In the genomic region with DNA sequence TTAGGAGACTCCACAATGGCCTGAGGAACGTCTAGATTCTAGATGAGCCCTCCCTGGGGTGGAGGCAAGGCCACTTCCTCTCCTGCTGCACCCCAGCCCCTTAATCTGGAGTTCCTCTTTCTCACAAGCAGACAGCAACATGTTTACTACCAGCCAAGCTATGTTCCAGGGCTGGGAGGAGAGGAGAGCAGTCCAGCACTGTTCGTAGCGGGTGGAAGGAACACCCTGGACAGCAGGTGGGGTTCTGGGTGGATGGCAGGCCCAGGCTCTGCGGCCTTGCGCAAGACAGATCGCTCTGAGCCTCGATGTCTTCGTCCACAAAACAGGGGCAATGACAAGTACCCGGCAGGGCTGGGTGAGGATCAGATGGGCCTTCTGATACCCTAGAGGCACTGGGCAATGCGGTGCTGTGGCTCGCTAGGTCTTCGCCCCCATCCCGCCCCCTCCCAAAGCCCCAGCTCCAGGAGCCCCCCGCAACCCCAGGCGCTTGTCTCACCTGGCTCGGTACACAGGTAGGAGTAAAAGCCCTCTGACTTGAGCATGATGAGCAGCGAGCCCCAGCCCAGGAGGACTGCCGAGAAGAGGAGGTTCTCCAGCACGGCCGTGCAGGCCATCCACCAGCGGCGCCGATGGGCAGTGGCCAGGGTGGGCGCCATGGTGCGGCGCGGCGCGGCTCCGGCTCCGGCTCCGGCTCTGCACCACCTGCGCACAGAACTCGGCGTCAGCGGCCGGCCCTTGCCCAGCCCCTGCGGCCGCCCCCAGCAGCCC, we compare ENCODE assay signal across 8 cellular contexts. TPM values are rescaled to one million over a fixed set of nuclear protein-coding genes. Genes with fewer than 3 reads are reported as not detected.
A peak's percentile ranks its signal among the peaks of the same experiment; 100 is the strongest.
DNase-seq lines count a peak whose midpoint lies in the region; ATAC-seq and TF ChIP-seq lines count a peak whose summit lies in the region.

No MANE protein-coding gene starts in this region.

- peaks cover 22% of the 10 kb centered on the region for H3K4me1 ChIP-seq in NT2/D1 (ENCODE audit: insufficient read depth, insufficient read length)
- peaks cover 4% of the 10 kb centered on the region for H3K4me1 ChIP-seq in colonic mucosa

- intact Hi-C loops in colonic mucosa (cut with DNase I), result no loop called here

- DNase-seq in NT2/D1 (ENCODE audit: low read depth, low spot score) (no peak), colonic mucosa (no peak), midbrain (lab: John Stamatoyannopoulos, UW) (peak; percentile 42), D341Med (ENCODE audit: low spot score) (no peak)
- no peak for DNase-seq in stimulated activated naive CD4-positive, alpha-beta T cell treated with Interleukin-2 at 50 U/mL for 16 hours (lab: John Stamatoyannopoulos, UW)
- DNase-seq in activated CD8-positive, alpha-beta memory T cell treated with anti-CD3 and anti-CD28 coated beads, Interleukin-2, amount 50 U/mL, for 4 hours, result no peak

- H3K27ac ChIP-seq in colonic mucosa, result peak overlapping the region; percentile 94

- H3K36me3 ChIP-seq in NT2/D1 (ENCODE audit: insufficient read depth, insufficient read length, low read length) (peaks cover 3% of the 10 kb centered on the region), colonic mucosa (no peaks in the 10 kb centered on the region)

- ATAC-seq in GM21381 (IDR thresholded peaks at IDR 0.05; ENCODE audit: unreplicated experiment), result no peak

- H3K27me3 ChIP-seq in NT2/D1 (ENCODE audit: insufficient read depth, insufficient read length) (peaks cover 5% of the 10 kb centered on the region), colonic mucosa (no peaks in the 10 kb centered on the region)

- no peaks in the 10 kb centered on the region for H3K9me3 ChIP-seq in NT2/D1 (ENCODE audit: insufficient read depth, low read length)
- no peaks in the 10 kb centered on the region for H3K9me3 ChIP-seq in colonic mucosa

- in situ Hi-C loops in GM18951 (cut with MboI; ENCODE audit: low sequenced_read_pairs, unreplicated experiment), result loop anchor here (5.0 kb wide), 1 partner anchor 35 kb away; no protein-coding TSS in a partner anchor

- TF ChIP-seq CTCF in colonic mucosa (IDR thresholded peaks at IDR 0.05), result no peak

- peak; percentile 34 for TF ChIP-seq POLR2A in GM18951 (IDR thresholded peaks at IDR 0.05; ENCODE audit: extremely low read depth, insufficient read depth, insufficient read length)

- H3K4me3 ChIP-seq in NT2/D1 (ENCODE audit: insufficient read length, low read depth) (peak overlapping the region; percentile 55), colonic mucosa (peak overlapping the region; percentile 85)

- H3K9ac ChIP-seq in NT2/D1 (ENCODE audit: insufficient read length, low read depth) (peak overlapping the region; percentile 61), colonic mucosa (ENCODE audit: low read depth in 2 of 2, low read length in 2 of 2) (peak overlapping the region; percentile 82 to 87)

RNA-seq across cellular contexts. Expression of gene SLC43A2, which starts 1.2 kb away (rescaled TPM):
- 10 to 100 TPM; 29.3 to 38.7 TPM for total RNA-seq in colonic mucosa

RNA-seq across cellular contexts. Expression of gene SCARF1, which starts 18.1 kb away (rescaled TPM):
- 1 to 10 TPM; 6.3 to 7.7 TPM for total RNA-seq in colonic mucosa

RNA-seq across cellular contexts. Expression of gene RILP, which starts 22.3 kb away (rescaled TPM):
- total RNA-seq in colonic mucosa, result 10 to 100 TPM; 35.7 to 40.4 TPM

RNA-seq across cellular contexts. Expression of gene PRPF8, which starts 57.3 kb away (rescaled TPM):
- 100 to 1,000 TPM; 172 to 292 TPM for total RNA-seq in colonic mucosa
